8 cellular contexts compared by ENCODE assay signal in genomic region chr9:75238311-75238976, GRCh38.
DNase-seq lines count a peak whose midpoint lies in the region; ATAC-seq, FAIRE-seq and TF ChIP-seq lines count a peak whose summit lies in the region.

No MANE protein-coding gene starts in this region.

- H3K4me1 ChIP-seq in A549, result no peaks in the 10 kb centered on the region
- no peaks in the 10 kb centered on the region for H3K4me1 ChIP-seq in GM23338 (ENCODE audit: insufficient read depth)
- no peaks in the 10 kb centered on the region for H3K4me1 ChIP-seq in lower lobe of right lung

- peaks cover 30% of the 10 kb centered on the region for H3K9me3 Mint-ChIP-seq in GM23338
- no peaks in the 10 kb centered on the region for H3K9me3 Mint-ChIP-seq in central memory CD8-positive, alpha-beta T cell

- 16% methylated on average over 11 of the region's 11 CpGs for WGBS in A549 (ENCODE audit: missing lambda C conversion rate)

- TF ChIP-seq RAD21 in A549 (conservative IDR thresholded peaks at IDR 0.05 in 1 of 2, IDR thresholded peaks at IDR 0.05 in 1 of 2), result peak; percentile 43 to 54; a peak in 4 of 5 replicates
- peak; percentile 74 for TF ChIP-seq RAD21 in Ishikawa (IDR thresholded peaks at IDR 0.05; ENCODE audit: low read depth)

- no peak overlapping the region; the same call in 1 of the 2 replicates for H2AFZ ChIP-seq in GM23338

- H3K4me2 ChIP-seq in A549 (no peak overlapping the region), GM23338 (no peak overlapping the region)

- no peak for FAIRE-seq in A549 (lab: Jason Lieb, UNC)

- H3K4me1 Mint-ChIP-seq in GM23338, result no peaks in the 10 kb centered on the region
- H3K4me1 Mint-ChIP-seq in central memory CD8-positive, alpha-beta T cell, result no peaks in the 10 kb centered on the region

- TF ChIP-seq EP300 in A549 (IDR thresholded peaks at IDR 0.05) (no peak), Ishikawa (IDR thresholded peaks at IDR 0.05; ENCODE audit: borderline replicate concordance) (no peak)

- no peaks in the 10 kb centered on the region for H3K9me2 ChIP-seq in GM23338 (ENCODE audit: insufficient read depth)

- H3K9me3 ChIP-seq in A549 (no peaks in the 10 kb centered on the region), lower lobe of right lung (no peaks in the 10 kb centered on the region)

- H3K36me3 Mint-ChIP-seq in GM23338 (ENCODE audit: low read depth), result peaks cover 11% of the 10 kb centered on the region
- H3K36me3 Mint-ChIP-seq in central memory CD8-positive, alpha-beta T cell (ENCODE audit: insufficient read depth), result no peaks in the 10 kb centered on the region

- POLR2A ChIA-PET in A549 (lab: Yijun Ruan, JAX), result no interaction called here

- peaks cover 6% of the 10 kb centered on the region; the same call in 1 of the 2 replicates for H3K36me3 ChIP-seq in GM23338 (ENCODE audit: insufficient read depth)
- no peaks in the 10 kb centered on the region for H3K36me3 ChIP-seq in lower lobe of right lung

- ATAC-seq in A549, result peak; percentile 89 to 98
- ATAC-seq in GM23338, result peak; percentile 99
- ATAC-seq in SK-N-SH treated with all-trans-retinoic acid at 6 μM for 48 hours, result peak; percentile 96
- ATAC-seq in central memory CD8-positive, alpha-beta T cell (replicated peaks; ENCODE audit: extremely low read depth, poor library complexity, severe bottlenecking), result peak; percentile 73
- ATAC-seq in lower lobe of right lung, result peak; percentile 86 to 92

- H3K27ac ChIP-seq in A549 (no peak overlapping the region), GM23338 (ENCODE audit: low read depth) (no peak overlapping the region), lower lobe of right lung (no peak overlapping the region)

- intact Hi-C loops in lower lobe of right lung (cut with DNase I), result no loop called here

- H3K4me3 Mint-ChIP-seq in GM23338, result no peak overlapping the region
- H3K4me3 Mint-ChIP-seq in central memory CD8-positive, alpha-beta T cell, result no peak overlapping the region

- CTCF ChIA-PET in A549 (lab: Yijun Ruan, JAX), result interaction anchor here (0.6 to 3.3 kb wide), 10 partner anchors 10 to 90 kb away, joined by 3 to 28 read pairs (median 3); no protein-coding TSS in a partner anchor

- H3K27ac Mint-ChIP-seq in GM23338, result no peak overlapping the region
- H3K27ac Mint-ChIP-seq in central memory CD8-positive, alpha-beta T cell (ENCODE audit: low read depth), result no peak overlapping the region

- DNase-seq in A549 (ENCODE audit: low read depth in 1 of 2, low spot score in 1 of 2) (peak; percentile 36 to 65), GDM1 (lab: John Stamatoyannopoulos, UW) (peak; percentile 67), GM23338 (ENCODE audit: low spot score) (peak; percentile 87), lower lobe of right lung (peak; percentile 51), stromal cell of bone marrow (ENCODE audit: low read depth) (peak; percentile 22)
- peak in 1 of 2 donors; percentile 21 for DNase-seq in central memory CD8-positive, alpha-beta T cell (ENCODE audit: low spot score in 2 of 2)

- H3F3A ChIP-seq in GM23338 (replicated peaks; ENCODE audit: low read depth), result no peaks in the 10 kb centered on the region

- H3K27me3 Mint-ChIP-seq in GM23338 (ENCODE audit: insufficient read depth, low read depth, poor library complexity), result no peaks in the 10 kb centered on the region
- no peaks in the 10 kb centered on the region for H3K27me3 Mint-ChIP-seq in central memory CD8-positive, alpha-beta T cell

- no peaks in the 10 kb centered on the region for H3K27me3 ChIP-seq in GM23338 (ENCODE audit: insufficient read depth)
- H3K27me3 ChIP-seq in lower lobe of right lung (ENCODE audit: low read depth), result no peaks in the 10 kb centered on the region

- TF ChIP-seq CTCF in A549 (IDR thresholded peaks at IDR 0.05), result peak; percentile 36; the same call in 2 of the 3 replicates
- TF ChIP-seq CTCF in GM23338 (conservative IDR thresholded peaks at IDR 0.05; ENCODE audit: low read depth in 2 of 2), result peak; percentile 65 to 70
- peak; percentile 53 for TF ChIP-seq CTCF in lower lobe of right lung (IDR thresholded peaks at IDR 0.05)

- TF ChIP-seq POLR2A in A549 (IDR thresholded peaks at IDR 0.05; ENCODE audit: low read length), result no peak

- no peaks in the 10 kb centered on the region for H3K79me2 ChIP-seq in GM23338 (replicated peaks; ENCODE audit: insufficient read depth)

- H4K20me1 ChIP-seq in GM23338 (replicated peaks; ENCODE audit: insufficient read depth), result no peaks in the 10 kb centered on the region

- H3K4me3 ChIP-seq in A549, result no peak overlapping the region
- H3K4me3 ChIP-seq in GM23338, result no peak overlapping the region
- no peak overlapping the region for H3K4me3 ChIP-seq in lower lobe of right lung

TF ChIP-seq in A549, 52 proteins besides CTCF, POLR2A, EP300 and RAD21:
- no peak for TF ChIP-seq HEYL (CRISPR knock-in tag; IDR thresholded peaks at IDR 0.05)
- peak; percentile 35; the same call in 1 of the 3 replicates for TF ChIP-seq SMC3 (IDR thresholded peaks at IDR 0.05)

TF ChIP-seq in GM23338, 12 proteins besides CTCF, POLR2A, EP300 and RAD21 (continues in another document):
- TF ChIP-seq, protein P1, sequence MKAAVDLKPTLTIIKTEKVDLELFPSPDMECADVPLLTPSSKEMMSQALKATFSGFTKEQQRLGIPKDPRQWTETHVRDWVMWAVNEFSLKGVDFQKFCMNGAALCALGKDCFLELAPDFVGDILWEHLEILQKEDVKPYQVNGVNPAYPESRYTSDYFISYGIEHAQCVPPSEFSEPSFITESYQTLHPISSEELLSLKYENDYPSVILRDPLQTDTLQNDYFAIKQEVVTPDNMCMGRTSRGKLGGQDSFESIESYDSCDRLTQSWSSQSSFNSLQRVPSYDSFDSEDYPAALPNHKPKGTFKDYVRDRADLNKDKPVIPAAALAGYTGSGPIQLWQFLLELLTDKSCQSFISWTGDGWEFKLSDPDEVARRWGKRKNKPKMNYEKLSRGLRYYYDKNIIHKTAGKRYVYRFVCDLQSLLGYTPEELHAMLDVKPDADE (IDR thresholded peaks at IDR 0.05), result no peak
- TF ChIP-seq STAT1 (IDR thresholded peaks at IDR 0.05; ENCODE audit: unreplicated experiment) (no peak), EZH2 (IDR thresholded peaks at IDR 0.05; ENCODE audit: low read depth, unreplicated experiment) (no peak), ZNF114 (CRISPR knock-in tag; IDR thresholded peaks at IDR 0.05) (no peak), POLR2AphosphoS5 (IDR thresholded peaks at IDR 0.05; ENCODE audit: low read depth) (no peak), NANOG (IDR thresholded peaks at IDR 0.05; ENCODE audit: borderline replicate concordance) (no peak)

TF ChIP-seq in Ishikawa, 13 proteins besides CTCF, POLR2A, EP300 and RAD21 (continues in another document):
- TF ChIP-seq REST (IDR thresholded peaks at IDR 0.05; ENCODE audit: low read depth), result no peak
- no peak for TF ChIP-seq TCF12 (IDR thresholded peaks at IDR 0.05; ENCODE audit: low read depth)
- TF ChIP-seq EGR1 (IDR thresholded peaks at IDR 0.05), result no peak

TF ChIP-seq in SK-N-SH treated with all-trans-retinoic acid at 6 μM for 48 hours, 23 proteins besides CTCF, POLR2A, EP300 and RAD21 (continues in another document):
- no peak for TF ChIP-seq BACH2 (CRISPR knock-in tag; IDR thresholded peaks at IDR 0.05; ENCODE audit: borderline replicate concordance)
- no peak for TF ChIP-seq PATZ1 (CRISPR knock-in tag; IDR thresholded peaks at IDR 0.05; ENCODE audit: borderline replicate concordance)
- TF ChIP-seq, protein P2, sequence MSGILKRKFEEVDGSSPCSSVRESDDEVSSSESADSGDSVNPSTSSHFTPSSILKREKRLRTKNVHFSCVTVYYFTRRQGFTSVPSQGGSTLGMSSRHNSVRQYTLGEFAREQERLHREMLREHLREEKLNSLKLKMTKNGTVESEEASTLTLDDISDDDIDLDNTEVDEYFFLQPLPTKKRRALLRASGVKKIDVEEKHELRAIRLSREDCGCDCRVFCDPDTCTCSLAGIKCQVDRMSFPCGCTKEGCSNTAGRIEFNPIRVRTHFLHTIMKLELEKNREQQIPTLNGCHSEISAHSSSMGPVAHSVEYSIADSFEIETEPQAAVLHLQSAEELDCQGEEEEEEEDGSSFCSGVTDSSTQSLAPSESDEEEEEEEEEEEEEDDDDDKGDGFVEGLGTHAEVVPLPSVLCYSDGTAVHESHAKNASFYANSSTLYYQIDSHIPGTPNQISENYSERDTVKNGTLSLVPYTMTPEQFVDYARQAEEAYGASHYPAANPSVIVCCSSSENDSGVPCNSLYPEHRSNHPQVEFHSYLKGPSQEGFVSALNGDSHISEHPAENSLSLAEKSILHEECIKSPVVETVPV (CRISPR knock-in tag; IDR thresholded peaks at IDR 0.05), result no peak
- no peak for TF ChIP-seq TCF4 (CRISPR knock-in tag; IDR thresholded peaks at IDR 0.05; ENCODE audit: borderline replicate concordance)
- TF ChIP-seq POU6F1 (CRISPR knock-in tag; IDR thresholded peaks at IDR 0.05; ENCODE audit: borderline replicate concordance, low read depth), result no peak
